Comparison of ENCODE assay signal across 1 cellular context in genomic region chr9:112015149-112015548, GRCh38.
TF ChIP-seq lines count a peak whose summit lies in the region.

No MANE protein-coding gene starts in this region.

TF ChIP-seq in HCT116, 20 proteins besides CTCF, POLR2A, EP300 and RAD21 (continued from another document):
- TF ChIP-seq EGR1 (IDR thresholded peaks at IDR 0.05; ENCODE audit: low read depth) (no peak), CEBPB (IDR thresholded peaks at IDR 0.05; ENCODE audit: low read depth) (no peak), REST (IDR thresholded peaks at IDR 0.05; ENCODE audit: low read depth) (no peak), JUND (IDR thresholded peaks at IDR 0.05) (no peak), TCF7L2 (IDR thresholded peaks at IDR 0.05; ENCODE audit: borderline replicate concordance, extremely low read depth, insufficient read depth, insufficient read length) (no peak), ZBTB33 (IDR thresholded peaks at IDR 0.05; ENCODE audit: extremely low read depth, insufficient replicate concordance, low read length) (no peak), ZNF274 (IDR thresholded peaks at IDR 0.05; ENCODE audit: low read depth, low read length) (no peak), SP1 (IDR thresholded peaks at IDR 0.05; ENCODE audit: low read depth) (no peak), SIN3A (IDR thresholded peaks at IDR 0.05; ENCODE audit: low read depth) (no peak)
